In genomic region chr3:9222956-9223639, GRCh38 we compare ENCODE assay signal across 29 cellular contexts. TPM values are rescaled to one million over a fixed set of nuclear protein-coding genes. Genes with fewer than 3 reads are reported as not detected.
"Had no signal": no experiment of that assay in that cellular context is flagged by ENCODE, and none has a peak within 500 bp of the region (broad histone marks: within the 10 kb centered on the region; RNA-seq: fewer than 3 reads in every experiment).

No MANE protein-coding gene starts in this region.

- H3K4me1 ChIP-seq: parathyroid adenoma, right atrium auricular region, spleen, upper lobe of right lung had no signal

- H3K4me3 Mint-ChIP-seq: activated CD8-positive, alpha-beta T cell treated with anti-CD3 and anti-CD28 coated beads for 36 hours; activated T-cell treated with anti-CD3 and anti-CD28 coated beads, Interleukin-2, amount 50 U/mL, for 4 hours; activated T-helper 17 cell treated with anti-CD3 and anti-CD28 coated beads, Interleukin-2, amount 50 U/mL, for 72 hours; mesothelial cell of epicardium; naive B cell; neural crest cell; WTC11 had no signal

- H3K36me3 Mint-ChIP-seq: naive B cell, WTC11 had no signal

- H3K27ac Mint-ChIP-seq: activated CD8-positive, alpha-beta T cell treated with anti-CD3 and anti-CD28 coated beads for 36 hours; activated T-helper 17 cell treated with anti-CD3 and anti-CD28 coated beads, Interleukin-2, amount 50 U/mL, for 72 hours; mesothelial cell of epicardium; naive B cell; WTC11 had no signal

- H3K27me3 ChIP-seq: gastroesophageal sphincter, hepatocyte, right atrium auricular region, spleen, suprapubic skin, tibial artery, upper lobe of right lung had no signal

- H3K4me3 ChIP-seq: gastroesophageal sphincter, hepatocyte, right atrium auricular region, spleen, suprapubic skin, tibial artery, upper lobe of right lung had no signal

- ATAC-seq: activated CD8-positive, alpha-beta T cell treated with anti-CD3 and anti-CD28 coated beads for 36 hours; activated T-cell treated with anti-CD3 and anti-CD28 coated beads, Interleukin-2, amount 50 U/mL, for 4 hours; gastroesophageal sphincter; left cardiac atrium; left ventricle myocardium superior; upper lobe of right lung; WTC11 had no signal

- H3K4me1 Mint-ChIP-seq: naive B cell had no signal

- H3K9me3 Mint-ChIP-seq: activated CD8-positive, alpha-beta T cell treated with anti-CD3 and anti-CD28 coated beads for 36 hours; activated T-cell treated with anti-CD3 and anti-CD28 coated beads, Interleukin-2, amount 50 U/mL, for 4 hours; activated T-helper 17 cell treated with anti-CD3 and anti-CD28 coated beads, Interleukin-2, amount 50 U/mL, for 72 hours; mesothelial cell of epicardium; neural crest cell; WTC11 had no signal

- H3K36me3 ChIP-seq: gastroesophageal sphincter, right atrium auricular region, spleen, suprapubic skin, tibial artery, upper lobe of right lung had no signal

- H3K27me3 Mint-ChIP-seq: activated CD8-positive, alpha-beta T cell treated with anti-CD3 and anti-CD28 coated beads for 36 hours; activated T-helper 17 cell treated with anti-CD3 and anti-CD28 coated beads, Interleukin-2, amount 50 U/mL, for 72 hours; naive B cell had no signal

- H3K9me3 ChIP-seq: gastroesophageal sphincter, right atrium auricular region, spleen, suprapubic skin, tibial artery, upper lobe of right lung had no signal

- H3K27ac ChIP-seq: gastroesophageal sphincter, hepatocyte, parathyroid adenoma, right atrium auricular region, spleen, suprapubic skin, tibial artery, upper lobe of right lung had no signal

- DNase-seq: activated CD4-positive, alpha-beta T cell treated with anti-CD3 and anti-CD28 coated beads for 1 hour; activated CD4-positive, alpha-beta T cell treated with anti-CD3 and anti-CD28 coated beads, Interleukin-2, amount 50 U/mL, for 1 hour; activated CD8-positive, alpha-beta T cell treated with anti-CD3 and anti-CD28 coated beads for 36 hours; activated gamma-delta T cell treated with Interleukin-2 at 50 U/mL for 16 hours; activated naive CD4-positive, alpha-beta T cell treated with anti-CD3 and anti-CD28 coated beads, Interleukin-2, amount 50 U/mL, for 16 hours; activated T-cell treated with anti-CD3 and anti-CD28 coated beads, Interleukin-2, amount 50 U/mL, for 4 hours; amniotic stem cell; caudate nucleus; cortex of kidney; left cardiac atrium; left ventricle myocardium superior; mammary epithelial cell; naive B cell; nucleus accumbens; spleen; stimulated activated naive CD4-positive, alpha-beta T cell; T-helper 2 cell; tibial artery; upper lobe of right lung had no signal

RNA-seq across cellular contexts. Expression of gene SRGAP3, which starts 26.3 kb away (rescaled TPM):
- total RNA-seq: endothelial cell of umbilical vein had no signal
